ENCODE assay signal across 29 cellular contexts in genomic region chr4:59704621-59705020, GRCh38.
"Had no signal": no experiment of that assay in that cellular context is flagged by ENCODE, and none has a peak within 500 bp of the region (broad histone marks: within the 10 kb centered on the region; RNA-seq: fewer than 3 reads in every experiment).

No MANE protein-coding gene starts in this region.

- H3K27ac Mint-ChIP-seq: activated CD4-positive, alpha-beta memory T cell treated with anti-CD3 and anti-CD28 coated beads, Interleukin-2, amount 10 ng/mL, durations not matched to agents 7 days and 5 days; activated CD4-positive, alpha-beta T cell treated with anti-CD3 and anti-CD28 coated beads, Interleukin-2, amount 10 ng/mL, durations not matched to agents 7 days and 5 days; activated T-cell treated with anti-CD3 and anti-CD28 coated beads, Interleukin-2, amount 50 U/mL, for 24 hours; activated T-helper 17 cell treated with anti-CD3 and anti-CD28 coated beads, Interleukin-2, amount 50 U/mL, for 72 hours; endodermal cell; immature natural killer cell; naive B cell; nephron progenitor cell; progenitor cell of endocrine pancreas had no signal

- H3K27ac ChIP-seq: ovary, right lobe of liver, testis, uterus had no signal

- H3K36me3 Mint-ChIP-seq: naive B cell had no signal

- H3K9me3 Mint-ChIP-seq: activated CD4-positive, alpha-beta memory T cell treated with anti-CD3 and anti-CD28 coated beads, Interleukin-2, amount 10 ng/mL, durations not matched to agents 7 days and 5 days; activated CD4-positive, alpha-beta T cell treated with anti-CD3 and anti-CD28 coated beads, Interleukin-2, amount 10 ng/mL, durations not matched to agents 7 days and 5 days; endodermal cell; nephron progenitor cell had no signal

- H3K27me3 Mint-ChIP-seq: activated CD4-positive, alpha-beta memory T cell treated with anti-CD3 and anti-CD28 coated beads, Interleukin-2, amount 10 ng/mL, durations not matched to agents 7 days and 5 days; activated CD4-positive, alpha-beta T cell treated with anti-CD3 and anti-CD28 coated beads, Interleukin-2, amount 10 ng/mL, durations not matched to agents 7 days and 5 days; activated T-cell treated with anti-CD3 and anti-CD28 coated beads, Interleukin-2, amount 50 U/mL, for 24 hours; activated T-helper 17 cell treated with anti-CD3 and anti-CD28 coated beads, Interleukin-2, amount 50 U/mL, for 72 hours; progenitor cell of endocrine pancreas had no signal

- H3K4me3 ChIP-seq: ovary, right lobe of liver, testis, uterus had no signal

- H3K36me3 ChIP-seq: ovary, right lobe of liver, uterus had no signal

- H3K4me3 Mint-ChIP-seq: activated CD4-positive, alpha-beta memory T cell treated with anti-CD3 and anti-CD28 coated beads, Interleukin-2, amount 10 ng/mL, durations not matched to agents 7 days and 5 days; activated CD4-positive, alpha-beta T cell treated with anti-CD3 and anti-CD28 coated beads, Interleukin-2, amount 10 ng/mL, durations not matched to agents 7 days and 5 days; activated T-cell treated with anti-CD3 and anti-CD28 coated beads, Interleukin-2, amount 50 U/mL, for 24 hours; activated T-helper 17 cell treated with anti-CD3 and anti-CD28 coated beads, Interleukin-2, amount 50 U/mL, for 72 hours; endodermal cell; nephron progenitor cell had no signal

- H3K4me1 Mint-ChIP-seq: activated CD4-positive, alpha-beta memory T cell treated with anti-CD3 and anti-CD28 coated beads, Interleukin-2, amount 10 ng/mL, durations not matched to agents 7 days and 5 days; activated CD4-positive, alpha-beta T cell treated with anti-CD3 and anti-CD28 coated beads, Interleukin-2, amount 10 ng/mL, durations not matched to agents 7 days and 5 days; activated T-helper 17 cell treated with anti-CD3 and anti-CD28 coated beads, Interleukin-2, amount 50 U/mL, for 72 hours; endodermal cell; naive B cell; nephron progenitor cell had no signal

- ATAC-seq: activated T-helper 17 cell treated with anti-CD3 and anti-CD28 coated beads, Interleukin-2, amount 50 U/mL, for 72 hours; esophagus mucosa; left colon; right lobe of liver; stimulated activated naive CD8-positive, alpha-beta T cell treated with anti-CD3 and anti-CD28 coated beads, Interleukin-15, Interleukin-2, amounts not matched to agents 100 U/mL and 50 U/mL, for 24 hours had no signal

- DNase-seq: activated CD4-positive, alpha-beta memory T cell treated with anti-CD3 and anti-CD28 coated beads, Interleukin-2, amount 10 ng/mL, durations not matched to agents 7 days and 5 days; activated CD4-positive, alpha-beta T cell treated with anti-CD3 and anti-CD28 coated beads for 1 hour; activated CD4-positive, alpha-beta T cell treated with anti-CD3 and anti-CD28 coated beads, Interleukin-2, amount 10 ng/mL, durations not matched to agents 7 days and 5 days; activated CD8-positive, alpha-beta memory T cell treated with anti-CD3 and anti-CD28 coated beads, Interleukin-2, amount 50 U/mL, for 48 hours; activated gamma-delta T cell treated with Interleukin-2 at 50 U/mL for 16 hours; activated naive CD4-positive, alpha-beta T cell treated with anti-CD3 and anti-CD28 coated beads, Interleukin-2, amount 50 U/mL, for 16 hours; activated T-cell treated with anti-CD3 and anti-CD28 coated beads, Interleukin-2, amount 50 U/mL, for 24 hours; amygdala; caudate nucleus; endodermal cell; foreskin fibroblast; head of caudate nucleus; hypothalamus; immature natural killer cell; kidney; left colon; mammary epithelial cell; naive B cell; nephron progenitor cell; ovary; right lobe of liver; stimulated activated CD4-positive, alpha-beta T cell treated with anti-CD3 and anti-CD28 coated beads, Interleukin-4, amount 100 ng/mL, for 1 hour; stimulated activated naive CD8-positive, alpha-beta T cell treated with anti-CD3 and anti-CD28 coated beads, Interleukin-15, Interleukin-2, amounts not matched to agents 100 U/mL and 50 U/mL, for 24 hours; testis; trophoblast cell; uterus had no signal

- H3K4me1 ChIP-seq: right lobe of liver, testis, uterus had no signal

- H3K27me3 ChIP-seq: ovary, right lobe of liver, testis, uterus had no signal

- H3K9me3 ChIP-seq: ovary, right lobe of liver, testis, uterus had no signal
